Comparison of ENCODE assay signal across 2 cellular contexts in genomic region chr12:123231931-123232330, GRCh38.
TF ChIP-seq lines count a peak whose summit lies in the region.

No MANE protein-coding gene starts in this region.

TF ChIP-seq in HCT116, 20 proteins besides CTCF, POLR2A, EP300 and RAD21:
- TF ChIP-seq SRF (IDR thresholded peaks at IDR 0.05; ENCODE audit: low read depth): no peak
- no peak for TF ChIP-seq SP1 (IDR thresholded peaks at IDR 0.05; ENCODE audit: low read depth)
- TF ChIP-seq CBX3 (IDR thresholded peaks at IDR 0.05; ENCODE audit: low read depth): no peak
- no peak for TF ChIP-seq ZNF274 (IDR thresholded peaks at IDR 0.05; ENCODE audit: low read depth, low read length)
- TF ChIP-seq POLR2AphosphoS5 (IDR thresholded peaks at IDR 0.05; ENCODE audit: low read depth, low read length): no peak
- no peak for TF ChIP-seq JUND (IDR thresholded peaks at IDR 0.05)

TF ChIP-seq in K562, 482 proteins besides CTCF, POLR2A, EP300 and RAD21:
- TF ChIP-seq TGIF2 (CRISPR knock-in tag; IDR thresholded peaks at IDR 0.05) (no peak), EP400 (IDR thresholded peaks at IDR 0.05) (no peak), UBTF (IDR thresholded peaks at IDR 0.05; ENCODE audit: borderline replicate concordance in 1 of 2, low read depth in 2 of 2, low read length in 2 of 2) (0 out of 4 replicates have a peak, but pooled peaks of 1 of the 2 experiments have one; percentile 42), ATF2 (CRISPR knock-in tag; IDR thresholded peaks at IDR 0.05) (no peak), TAF9B (IDR thresholded peaks at IDR 0.05; ENCODE audit: partially characterized antibody) (no peak), KLF16 (IDR thresholded peaks at IDR 0.05) (no peak), AFF4 (CRISPR knock-in tag; IDR thresholded peaks at IDR 0.05) (no peak), PRDM10 (IDR thresholded peaks at IDR 0.05; ENCODE audit: partially characterized antibody) (peak; percentile 44), STAT5A (IDR thresholded peaks at IDR 0.05; ENCODE audit: borderline replicate concordance, low read length) (no peak)
